1 cellular context compared by ENCODE assay signal in the genomic region with DNA sequence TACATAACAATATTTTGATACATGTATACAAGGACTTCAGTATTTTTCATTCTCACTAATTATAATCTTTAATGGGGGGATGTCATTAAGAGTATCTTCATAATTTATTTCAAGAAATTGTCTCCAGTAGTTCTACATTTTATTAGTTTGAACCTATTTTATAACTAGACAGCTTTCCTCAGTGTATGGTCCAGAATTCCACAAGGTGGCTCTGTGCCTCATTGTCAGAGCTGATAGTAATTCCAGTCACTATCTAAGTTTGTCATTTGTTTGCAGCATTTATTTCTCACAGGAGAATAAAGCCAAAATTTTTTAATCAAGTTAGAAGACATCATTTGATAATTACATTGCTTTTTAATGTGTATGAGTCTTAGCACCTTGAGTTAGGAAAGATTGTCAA.
TF ChIP-seq lines count a peak whose summit lies in the region.

No MANE protein-coding gene starts in this region.

TF ChIP-seq in GM23338, 12 proteins besides CTCF, POLR2A, EP300 and RAD21 (continued from another document):
- TF ChIP-seq, protein P1, sequence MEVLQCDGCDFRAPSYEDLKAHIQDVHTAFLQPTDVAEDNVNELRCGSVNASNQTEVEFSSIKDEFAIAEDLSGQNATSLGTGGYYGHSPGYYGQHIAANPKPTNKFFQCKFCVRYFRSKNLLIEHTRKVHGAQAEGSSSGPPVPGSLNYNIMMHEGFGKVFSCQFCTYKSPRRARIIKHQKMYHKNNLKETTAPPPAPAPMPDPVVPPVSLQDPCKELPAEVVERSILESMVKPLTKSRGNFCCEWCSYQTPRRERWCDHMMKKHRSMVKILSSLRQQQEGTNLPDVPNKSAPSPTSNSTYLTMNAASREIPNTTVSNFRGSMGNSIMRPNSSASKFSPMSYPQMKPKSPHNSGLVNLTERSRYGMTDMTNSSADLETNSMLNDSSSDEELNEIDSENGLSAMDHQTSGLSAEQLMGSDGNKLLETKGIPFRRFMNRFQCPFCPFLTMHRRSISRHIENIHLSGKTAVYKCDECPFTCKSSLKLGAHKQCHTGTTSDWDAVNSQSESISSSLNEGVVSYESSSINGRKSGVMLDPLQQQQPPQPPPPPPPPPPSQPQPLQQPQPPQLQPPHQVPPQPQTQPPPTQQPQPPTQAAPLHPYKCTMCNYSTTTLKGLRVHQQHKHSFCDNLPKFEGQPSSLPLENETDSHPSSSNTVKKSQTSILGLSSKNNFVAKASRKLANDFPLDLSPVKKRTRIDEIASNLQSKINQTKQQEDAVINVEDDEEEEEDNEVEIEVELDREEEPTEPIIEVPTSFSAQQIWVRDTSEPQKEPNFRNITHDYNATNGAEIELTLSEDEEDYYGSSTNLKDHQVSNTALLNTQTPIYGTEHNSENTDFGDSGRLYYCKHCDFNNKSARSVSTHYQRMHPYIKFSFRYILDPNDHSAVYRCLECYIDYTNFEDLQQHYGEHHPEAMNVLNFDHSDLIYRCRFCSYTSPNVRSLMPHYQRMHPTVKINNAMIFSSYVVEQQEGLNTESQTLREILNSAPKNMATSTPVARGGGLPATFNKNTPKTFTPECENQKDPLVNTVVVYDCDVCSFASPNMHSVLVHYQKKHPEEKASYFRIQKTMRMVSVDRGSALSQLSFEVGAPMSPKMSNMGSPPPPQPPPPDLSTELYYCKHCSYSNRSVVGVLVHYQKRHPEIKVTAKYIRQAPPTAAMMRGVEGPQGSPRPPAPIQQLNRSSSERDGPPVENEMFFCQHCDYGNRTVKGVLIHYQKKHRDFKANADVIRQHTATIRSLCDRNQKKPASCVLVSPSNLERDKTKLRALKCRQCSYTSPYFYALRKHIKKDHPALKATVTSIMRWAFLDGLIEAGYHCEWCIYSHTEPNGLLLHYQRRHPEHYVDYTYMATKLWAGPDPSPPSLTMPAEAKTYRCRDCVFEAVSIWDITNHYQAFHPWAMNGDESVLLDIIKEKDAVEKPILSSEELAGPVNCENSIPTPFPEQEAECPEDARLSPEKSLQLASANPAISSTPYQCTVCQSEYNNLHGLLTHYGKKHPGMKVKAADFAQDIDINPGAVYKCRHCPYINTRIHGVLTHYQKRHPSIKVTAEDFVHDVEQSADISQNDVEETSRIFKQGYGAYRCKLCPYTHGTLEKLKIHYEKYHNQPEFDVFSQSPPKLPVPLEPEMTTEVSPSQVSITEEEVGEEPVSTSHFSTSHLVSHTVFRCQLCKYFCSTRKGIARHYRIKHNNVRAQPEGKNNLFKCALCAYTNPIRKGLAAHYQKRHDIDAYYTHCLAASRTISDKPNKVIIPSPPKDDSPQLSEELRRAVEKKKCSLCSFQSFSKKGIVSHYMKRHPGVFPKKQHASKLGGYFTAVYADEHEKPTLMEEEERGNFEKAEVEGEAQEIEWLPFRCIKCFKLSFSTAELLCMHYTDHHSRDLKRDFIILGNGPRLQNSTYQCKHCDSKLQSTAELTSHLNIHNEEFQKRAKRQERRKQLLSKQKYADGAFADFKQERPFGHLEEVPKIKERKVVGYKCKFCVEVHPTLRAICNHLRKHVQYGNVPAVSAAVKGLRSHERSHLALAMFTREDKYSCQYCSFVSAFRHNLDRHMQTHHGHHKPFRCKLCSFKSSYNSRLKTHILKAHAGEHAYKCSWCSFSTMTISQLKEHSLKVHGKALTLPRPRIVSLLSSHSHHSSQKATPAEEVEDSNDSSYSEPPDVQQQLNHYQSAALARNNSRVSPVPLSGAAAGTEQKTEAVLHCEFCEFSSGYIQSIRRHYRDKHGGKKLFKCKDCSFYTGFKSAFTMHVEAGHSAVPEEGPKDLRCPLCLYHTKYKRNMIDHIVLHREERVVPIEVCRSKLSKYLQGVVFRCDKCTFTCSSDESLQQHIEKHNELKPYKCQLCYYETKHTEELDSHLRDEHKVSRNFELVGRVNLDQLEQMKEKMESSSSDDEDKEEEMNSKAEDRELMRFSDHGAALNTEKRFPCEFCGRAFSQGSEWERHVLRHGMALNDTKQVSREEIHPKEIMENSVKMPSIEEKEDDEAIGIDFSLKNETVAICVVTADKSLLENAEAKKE (CRISPR knock-in tag; IDR thresholded peaks at IDR 0.05): no peak
- no peak for TF ChIP-seq STAT1 (IDR thresholded peaks at IDR 0.05; ENCODE audit: unreplicated experiment)
- TF ChIP-seq ZNF114 (CRISPR knock-in tag; IDR thresholded peaks at IDR 0.05): no peak
- TF ChIP-seq ETS1 (IDR thresholded peaks at IDR 0.05): no peak
- no peak for TF ChIP-seq EZH2phosphoT487 (IDR thresholded peaks at IDR 0.05; ENCODE audit: unreplicated experiment)
- TF ChIP-seq, protein P2, sequence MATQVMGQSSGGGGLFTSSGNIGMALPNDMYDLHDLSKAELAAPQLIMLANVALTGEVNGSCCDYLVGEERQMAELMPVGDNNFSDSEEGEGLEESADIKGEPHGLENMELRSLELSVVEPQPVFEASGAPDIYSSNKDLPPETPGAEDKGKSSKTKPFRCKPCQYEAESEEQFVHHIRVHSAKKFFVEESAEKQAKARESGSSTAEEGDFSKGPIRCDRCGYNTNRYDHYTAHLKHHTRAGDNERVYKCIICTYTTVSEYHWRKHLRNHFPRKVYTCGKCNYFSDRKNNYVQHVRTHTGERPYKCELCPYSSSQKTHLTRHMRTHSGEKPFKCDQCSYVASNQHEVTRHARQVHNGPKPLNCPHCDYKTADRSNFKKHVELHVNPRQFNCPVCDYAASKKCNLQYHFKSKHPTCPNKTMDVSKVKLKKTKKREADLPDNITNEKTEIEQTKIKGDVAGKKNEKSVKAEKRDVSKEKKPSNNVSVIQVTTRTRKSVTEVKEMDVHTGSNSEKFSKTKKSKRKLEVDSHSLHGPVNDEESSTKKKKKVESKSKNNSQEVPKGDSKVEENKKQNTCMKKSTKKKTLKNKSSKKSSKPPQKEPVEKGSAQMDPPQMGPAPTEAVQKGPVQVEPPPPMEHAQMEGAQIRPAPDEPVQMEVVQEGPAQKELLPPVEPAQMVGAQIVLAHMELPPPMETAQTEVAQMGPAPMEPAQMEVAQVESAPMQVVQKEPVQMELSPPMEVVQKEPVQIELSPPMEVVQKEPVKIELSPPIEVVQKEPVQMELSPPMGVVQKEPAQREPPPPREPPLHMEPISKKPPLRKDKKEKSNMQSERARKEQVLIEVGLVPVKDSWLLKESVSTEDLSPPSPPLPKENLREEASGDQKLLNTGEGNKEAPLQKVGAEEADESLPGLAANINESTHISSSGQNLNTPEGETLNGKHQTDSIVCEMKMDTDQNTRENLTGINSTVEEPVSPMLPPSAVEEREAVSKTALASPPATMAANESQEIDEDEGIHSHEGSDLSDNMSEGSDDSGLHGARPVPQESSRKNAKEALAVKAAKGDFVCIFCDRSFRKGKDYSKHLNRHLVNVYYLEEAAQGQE (IDR thresholded peaks at IDR 0.05; ENCODE audit: unreplicated experiment): no peak
TF ChIP-seq in GM23338: peak in this region for 0.
